In genomic region chr5:142866563-142867275, GRCh38 we compare ENCODE assay signal across 2 cellular contexts.
TF ChIP-seq lines count a peak whose summit lies in the region.

No MANE protein-coding gene starts in this region.

TF ChIP-seq in Ishikawa, 13 proteins besides CTCF, POLR2A, EP300 and RAD21 (continued from another document):
- TF ChIP-seq MAX (IDR thresholded peaks at IDR 0.05) (no peak), CREB1 (IDR thresholded peaks at IDR 0.05; ENCODE audit: low read depth) (no peak), YY1 (IDR thresholded peaks at IDR 0.05; ENCODE audit: low read depth) (no peak)

TF ChIP-seq in GM12878, 131 proteins besides CTCF, POLR2A, EP300 and RAD21 (continued from another document):
- TF ChIP-seq, protein P1, sequence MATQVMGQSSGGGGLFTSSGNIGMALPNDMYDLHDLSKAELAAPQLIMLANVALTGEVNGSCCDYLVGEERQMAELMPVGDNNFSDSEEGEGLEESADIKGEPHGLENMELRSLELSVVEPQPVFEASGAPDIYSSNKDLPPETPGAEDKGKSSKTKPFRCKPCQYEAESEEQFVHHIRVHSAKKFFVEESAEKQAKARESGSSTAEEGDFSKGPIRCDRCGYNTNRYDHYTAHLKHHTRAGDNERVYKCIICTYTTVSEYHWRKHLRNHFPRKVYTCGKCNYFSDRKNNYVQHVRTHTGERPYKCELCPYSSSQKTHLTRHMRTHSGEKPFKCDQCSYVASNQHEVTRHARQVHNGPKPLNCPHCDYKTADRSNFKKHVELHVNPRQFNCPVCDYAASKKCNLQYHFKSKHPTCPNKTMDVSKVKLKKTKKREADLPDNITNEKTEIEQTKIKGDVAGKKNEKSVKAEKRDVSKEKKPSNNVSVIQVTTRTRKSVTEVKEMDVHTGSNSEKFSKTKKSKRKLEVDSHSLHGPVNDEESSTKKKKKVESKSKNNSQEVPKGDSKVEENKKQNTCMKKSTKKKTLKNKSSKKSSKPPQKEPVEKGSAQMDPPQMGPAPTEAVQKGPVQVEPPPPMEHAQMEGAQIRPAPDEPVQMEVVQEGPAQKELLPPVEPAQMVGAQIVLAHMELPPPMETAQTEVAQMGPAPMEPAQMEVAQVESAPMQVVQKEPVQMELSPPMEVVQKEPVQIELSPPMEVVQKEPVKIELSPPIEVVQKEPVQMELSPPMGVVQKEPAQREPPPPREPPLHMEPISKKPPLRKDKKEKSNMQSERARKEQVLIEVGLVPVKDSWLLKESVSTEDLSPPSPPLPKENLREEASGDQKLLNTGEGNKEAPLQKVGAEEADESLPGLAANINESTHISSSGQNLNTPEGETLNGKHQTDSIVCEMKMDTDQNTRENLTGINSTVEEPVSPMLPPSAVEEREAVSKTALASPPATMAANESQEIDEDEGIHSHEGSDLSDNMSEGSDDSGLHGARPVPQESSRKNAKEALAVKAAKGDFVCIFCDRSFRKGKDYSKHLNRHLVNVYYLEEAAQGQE (IDR thresholded peaks at IDR 0.05; ENCODE audit: low read depth, low read length): no peak
- TF ChIP-seq, protein P2, sequence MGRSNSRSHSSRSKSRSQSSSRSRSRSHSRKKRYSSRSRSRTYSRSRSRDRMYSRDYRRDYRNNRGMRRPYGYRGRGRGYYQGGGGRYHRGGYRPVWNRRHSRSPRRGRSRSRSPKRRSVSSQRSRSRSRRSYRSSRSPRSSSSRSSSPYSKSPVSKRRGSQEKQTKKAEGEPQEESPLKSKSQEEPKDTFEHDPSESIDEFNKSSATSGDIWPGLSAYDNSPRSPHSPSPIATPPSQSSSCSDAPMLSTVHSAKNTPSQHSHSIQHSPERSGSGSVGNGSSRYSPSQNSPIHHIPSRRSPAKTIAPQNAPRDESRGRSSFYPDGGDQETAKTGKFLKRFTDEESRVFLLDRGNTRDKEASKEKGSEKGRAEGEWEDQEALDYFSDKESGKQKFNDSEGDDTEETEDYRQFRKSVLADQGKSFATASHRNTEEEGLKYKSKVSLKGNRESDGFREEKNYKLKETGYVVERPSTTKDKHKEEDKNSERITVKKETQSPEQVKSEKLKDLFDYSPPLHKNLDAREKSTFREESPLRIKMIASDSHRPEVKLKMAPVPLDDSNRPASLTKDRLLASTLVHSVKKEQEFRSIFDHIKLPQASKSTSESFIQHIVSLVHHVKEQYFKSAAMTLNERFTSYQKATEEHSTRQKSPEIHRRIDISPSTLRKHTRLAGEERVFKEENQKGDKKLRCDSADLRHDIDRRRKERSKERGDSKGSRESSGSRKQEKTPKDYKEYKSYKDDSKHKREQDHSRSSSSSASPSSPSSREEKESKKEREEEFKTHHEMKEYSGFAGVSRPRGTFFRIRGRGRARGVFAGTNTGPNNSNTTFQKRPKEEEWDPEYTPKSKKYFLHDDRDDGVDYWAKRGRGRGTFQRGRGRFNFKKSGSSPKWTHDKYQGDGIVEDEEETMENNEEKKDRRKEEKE (IDR thresholded peaks at IDR 0.05): no peak
- TF ChIP-seq MLLT1 (IDR thresholded peaks at IDR 0.05): no peak
- TF ChIP-seq ZSCAN29 (IDR thresholded peaks at IDR 0.05): no peak
- TF ChIP-seq BMI1 (IDR thresholded peaks at IDR 0.05; ENCODE audit: borderline replicate concordance): no peak
- no peak for TF ChIP-seq FOS (IDR thresholded peaks at IDR 0.05; ENCODE audit: borderline replicate concordance, extremely low read depth, insufficient read length)
- no peak for TF ChIP-seq ELK1 (IDR thresholded peaks at IDR 0.05; ENCODE audit: low read depth, low read length)
- no peak for TF ChIP-seq NR2F1 (conservative IDR thresholded peaks at IDR 0.05)
- TF ChIP-seq ZNF207 (IDR thresholded peaks at IDR 0.05; ENCODE audit: borderline replicate concordance): no peak
- no peak for TF ChIP-seq BACH1 (IDR thresholded peaks at IDR 0.05; ENCODE audit: borderline replicate concordance)
- TF ChIP-seq, protein P3, sequence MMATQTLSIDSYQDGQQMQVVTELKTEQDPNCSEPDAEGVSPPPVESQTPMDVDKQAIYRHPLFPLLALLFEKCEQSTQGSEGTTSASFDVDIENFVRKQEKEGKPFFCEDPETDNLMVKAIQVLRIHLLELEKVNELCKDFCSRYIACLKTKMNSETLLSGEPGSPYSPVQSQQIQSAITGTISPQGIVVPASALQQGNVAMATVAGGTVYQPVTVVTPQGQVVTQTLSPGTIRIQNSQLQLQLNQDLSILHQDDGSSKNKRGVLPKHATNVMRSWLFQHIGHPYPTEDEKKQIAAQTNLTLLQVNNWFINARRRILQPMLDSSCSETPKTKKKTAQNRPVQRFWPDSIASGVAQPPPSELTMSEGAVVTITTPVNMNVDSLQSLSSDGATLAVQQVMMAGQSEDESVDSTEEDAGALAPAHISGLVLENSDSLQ (IDR thresholded peaks at IDR 0.05): peak; percentile 27; the same call in 1 of the 2 replicates
- no peak for TF ChIP-seq MAX (IDR thresholded peaks at IDR 0.05; ENCODE audit: low read depth, low read length)
- no peak for TF ChIP-seq POU2F2 (IDR thresholded peaks at IDR 0.05; ENCODE audit: borderline replicate concordance, low read depth, low read length)
- TF ChIP-seq MTA3 (IDR thresholded peaks at IDR 0.05; ENCODE audit: borderline replicate concordance, low read length): no peak
- TF ChIP-seq YY1 (IDR thresholded peaks at IDR 0.05; ENCODE audit: low read depth, low read length): 0 out of 2 replicates have a peak, but pooled peaks have one; percentile 43
- TF ChIP-seq SPI1 (IDR thresholded peaks at IDR 0.05; ENCODE audit: borderline replicate concordance, insufficient read depth, low read depth, low read length): no peak
- peak; percentile 89 for TF ChIP-seq SMC3 (IDR thresholded peaks at IDR 0.05; ENCODE audit: borderline replicate concordance, low read length)
- no peak for TF ChIP-seq CBX3 (IDR thresholded peaks at IDR 0.05; ENCODE audit: borderline replicate concordance, low read depth)
- peak; percentile 47; the same call in 1 of the 2 replicates for TF ChIP-seq RB1 (IDR thresholded peaks at IDR 0.05; ENCODE audit: borderline replicate concordance)
- TF ChIP-seq SUPT20H (IDR thresholded peaks at IDR 0.05; ENCODE audit: borderline replicate concordance, control insufficient read depth, low read depth, low read length): no peak
- no peak for TF ChIP-seq ZNF592 (IDR thresholded peaks at IDR 0.05)
- no peak for TF ChIP-seq ESRRA (IDR thresholded peaks at IDR 0.05; ENCODE audit: low read length)
- TF ChIP-seq YBX1 (IDR thresholded peaks at IDR 0.05): no peak
- TF ChIP-seq STAT3 (IDR thresholded peaks at IDR 0.05; ENCODE audit: low read depth, low read length): no peak
- 0 out of 2 replicates have a peak, but pooled peaks have one; percentile 26 for TF ChIP-seq STAT1 (conservative IDR thresholded peaks at IDR 0.05)
TF ChIP-seq in GM12878: peak in this region for 7.
